Comparison of ENCODE assay signal across 9 cellular contexts in genomic region chr4:26229974-26230373, GRCh38.
"Had no signal": no experiment of that assay in that cellular context is flagged by ENCODE, and none has a peak within 500 bp of the region (broad histone marks: within the 10 kb centered on the region; RNA-seq: fewer than 3 reads in every experiment).

No MANE protein-coding gene starts in this region.

- H3K36me3 ChIP-seq: HAP-1 had no signal

- H3K9ac ChIP-seq: GM23248 had no signal

- H2AFZ ChIP-seq: GM23248, GM23338 had no signal

- ATAC-seq: GM23338, HCT116 had no signal

- DNase-seq: GM23248, GOT3, H7, H9, HCEC 1CT, HFFc6 had no signal

- H3K27ac ChIP-seq: GM23248 had no signal

- H3K4me3 ChIP-seq: GM23248, GM23338, HAP-1 had no signal

- H3K9me3 ChIP-seq: HAP-1 had no signal

- H3K4me1 ChIP-seq: HAP-1 had no signal

- H3K4me2 ChIP-seq: GM23338 had no signal
